In the genomic region with DNA sequence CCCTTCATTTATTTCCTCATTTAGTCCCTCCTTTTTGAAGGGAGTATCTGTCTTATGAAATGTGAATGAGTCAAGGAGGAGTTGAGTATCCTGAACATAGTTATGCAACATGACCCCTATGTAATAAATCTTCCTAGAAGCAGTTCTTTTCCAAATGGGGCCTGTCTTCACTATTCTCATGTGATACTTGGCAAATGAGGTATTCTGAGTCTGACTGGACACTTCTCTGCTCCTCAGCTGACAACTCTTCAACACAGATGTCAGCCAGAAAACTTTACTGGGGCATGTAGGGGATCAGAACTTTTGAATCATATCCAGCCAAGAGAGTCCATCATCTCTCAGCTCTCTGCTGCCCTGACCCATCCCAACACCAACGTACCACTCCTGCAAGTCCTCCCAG, we compare ENCODE assay signal across 11 cellular contexts.
A peak's percentile ranks its signal among the peaks of the same experiment; 100 is the strongest.
DNase-seq lines count a peak whose midpoint lies in the region; ATAC-seq and TF ChIP-seq lines count a peak whose summit lies in the region.
"Had no signal": no experiment of that assay in that cellular context is flagged by ENCODE, and none has a peak within 500 bp of the region (broad histone marks: within the 10 kb centered on the region; RNA-seq: fewer than 3 reads in every experiment).

No MANE protein-coding gene starts in this region.

- no peak overlapping the region for H4K91ac ChIP-seq in mesenchymal stem cell (ENCODE audit: low read length)

- no peak overlapping the region for H3K4ac ChIP-seq in mesenchymal stem cell (ENCODE audit: low read depth in 1 of 2, low read length in 2 of 2)

- H3K36me3 ChIP-seq in BJ (ENCODE audit: control insufficient read depth, insufficient read depth, low read length) (no peaks in the 10 kb centered on the region), mesenchymal stem cell (ENCODE audit: control insufficient read depth in 1 of 2, insufficient read depth in 2 of 2, low read depth in 1 of 2, low read length in 2 of 2) (no peaks in the 10 kb centered on the region)
- H3K36me3 ChIP-seq: thoracic aorta had no signal

- no peaks in the 10 kb centered on the region for H3K27me3 ChIP-seq in BJ (ENCODE audit: control insufficient read depth, insufficient read depth, low read length)
- H3K27me3 ChIP-seq in mesenchymal stem cell (ENCODE audit: control insufficient read depth in 1 of 2, insufficient read depth in 1 of 2, low read length in 2 of 2): no peaks in the 10 kb centered on the region

- H3K4me3 ChIP-seq in BJ (ENCODE audit: low read depth, low read length) (no peak overlapping the region), mesenchymal stem cell (ENCODE audit: insufficient read depth in 1 of 2, low read depth in 1 of 2, low read length in 2 of 2) (no peak overlapping the region)
- H3K4me3 ChIP-seq: thoracic aorta had no signal

- no peak overlapping the region for H3K23ac ChIP-seq in mesenchymal stem cell (ENCODE audit: low read length in 2 of 2)

- H2BK12ac ChIP-seq in mesenchymal stem cell (ENCODE audit: low read length in 2 of 2): no peak overlapping the region

- CTCF ChIA-PET in BJ (lab: Yijun Ruan, JAX): no interaction called here

- H3K4me2 ChIP-seq in mesenchymal stem cell (ENCODE audit: low read length, poor library complexity, severe bottlenecking): no peak overlapping the region

- peak overlapping the region; percentile 7 for H3K9ac ChIP-seq in mesenchymal stem cell (ENCODE audit: low read length)

- no peak overlapping the region for H3K14ac ChIP-seq in mesenchymal stem cell (ENCODE audit: low read length in 2 of 2)

- 60% methylated on average over 1 of the region's 1 CpG for WGBS in mesenchymal stem cell

- POLR2A ChIA-PET in BJ (lab: Charles Lee): no interaction called here

- H3K79me1 ChIP-seq in mesenchymal stem cell (replicated peaks; ENCODE audit: low read length, poor library complexity, severe bottlenecking): no peaks in the 10 kb centered on the region

- no peak overlapping the region for H3K18ac ChIP-seq in mesenchymal stem cell (ENCODE audit: low read depth in 1 of 2, low read length in 2 of 2)

- no peak for TF ChIP-seq CTCF in BJ (IDR thresholded peaks at IDR 0.05; ENCODE audit: insufficient read depth, low read depth, low read length)

- no peaks in the 10 kb centered on the region for H3K4me1 ChIP-seq in mesenchymal stem cell (ENCODE audit: control insufficient read depth, insufficient read depth, low read depth, low read length)

- no peak overlapping the region for H2BK15ac ChIP-seq in mesenchymal stem cell (ENCODE audit: low read depth, poor library complexity, severe bottlenecking)

- peak; percentile 39 for DNase-seq in BJ (ENCODE audit: low read depth)
- DNase-seq in MV-4-11 (lab: John Stamatoyannopoulos, UW): peak; percentile 96
- DNase-seq in epithelial cell of prostate (ENCODE audit: low read depth, low spot score): peak; percentile 75
- peak; percentile 83 for DNase-seq in mesenchymal stem cell
- no peak for DNase-seq in OCI-M2 (lab: John Stamatoyannopoulos, UW; ENCODE audit: unreplicated experiment)
- no peak for DNase-seq in activated T-cell treated with anti-CD3 and anti-CD28 coated beads, Interleukin-2, amount 50 U/mL, for 1 hour
- DNase-seq in DMS79 treated with DMSO at 0.1 percent for 48 hours (lab: John Stamatoyannopoulos, UW): no peak
- DNase-seq: Calu3, NCI-H187 treated with DMSO at 0.1 percent for 48 hours had no signal

- no peak overlapping the region for H3K27ac ChIP-seq in epithelial cell of prostate
- no peak overlapping the region for H3K27ac ChIP-seq in mesenchymal stem cell (ENCODE audit: low read length, poor library complexity, severe bottlenecking)
- H3K27ac ChIP-seq: thoracic aorta had no signal

- no peak overlapping the region for H2AK5ac ChIP-seq in mesenchymal stem cell (ENCODE audit: low read length, severe bottlenecking)

- H2AFZ ChIP-seq in mesenchymal stem cell (ENCODE audit: low read depth, low read length): no peak overlapping the region

- no peak overlapping the region for H4K8ac ChIP-seq in mesenchymal stem cell (ENCODE audit: low read length)

- H3K9me3 ChIP-seq in mesenchymal stem cell (ENCODE audit: control insufficient read depth, low read length): no peaks in the 10 kb centered on the region
- H3K9me3 ChIP-seq: thoracic aorta had no signal

- no peak for ATAC-seq in GM21381 (IDR thresholded peaks at IDR 0.05; ENCODE audit: unreplicated experiment)

- no peak overlapping the region for H2BK5ac ChIP-seq in mesenchymal stem cell (ENCODE audit: low read depth, low read length, poor library complexity, severe bottlenecking)

- H2BK120ac ChIP-seq in mesenchymal stem cell (ENCODE audit: low read depth, low read length): no peak overlapping the region

Comparison
In these comparisons a context has a peak if more than half of its experiments do, and no peak if none do; other contexts are left out.
1. DNase-seq: peak in BJ (single experiment), MV-4-11 (single experiment), epithelial cell of prostate (single experiment) and mesenchymal stem cell (single experiment); none in OCI-M2 (single experiment), activated T-cell treated with anti-CD3 and anti-CD28 coated beads, Interleukin-2, amount 50 U/mL, for 1 hour (single experiment) and DMS79 treated with DMSO at 0.1 percent for 48 hours (single experiment).